In the genomic region with DNA sequence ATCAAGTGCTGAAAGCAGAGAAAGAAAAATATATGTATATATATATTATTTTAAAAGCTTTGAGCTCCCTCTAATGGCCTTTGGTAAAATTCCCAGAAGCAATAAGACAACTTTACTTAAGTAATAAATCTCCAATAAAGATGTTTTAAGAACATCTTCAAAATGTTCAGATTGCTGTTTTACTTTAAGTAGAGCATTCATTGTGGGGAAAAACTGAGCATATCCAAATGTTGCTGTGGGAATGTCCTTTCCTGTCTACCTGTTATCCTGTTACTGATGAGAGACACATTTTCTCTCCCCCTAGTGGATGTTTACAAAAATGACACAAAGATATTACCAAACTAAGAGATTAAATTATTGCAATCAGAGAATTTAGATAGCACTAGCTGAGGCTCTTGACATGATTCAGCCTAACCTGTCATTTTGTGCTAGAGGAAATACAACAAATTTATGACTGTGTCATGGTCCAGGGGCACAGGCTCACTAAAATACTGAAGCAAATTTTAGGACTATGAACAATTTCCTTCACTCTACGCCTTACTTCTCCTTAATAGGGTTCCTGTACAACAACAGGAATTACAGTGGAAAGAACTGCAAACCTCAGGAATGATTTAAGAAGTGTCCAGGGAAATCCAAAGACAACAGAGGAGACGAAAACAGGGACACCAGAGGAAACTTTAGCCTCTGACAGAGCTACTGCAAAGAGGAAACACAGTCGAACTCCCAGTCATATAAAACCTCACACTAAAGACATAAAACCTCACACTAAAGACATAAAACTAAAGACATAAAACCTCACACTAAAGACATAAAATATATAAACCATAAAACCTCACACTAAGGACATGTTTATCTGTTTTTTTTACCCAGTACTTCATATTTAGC, we compare ENCODE assay signal across 10 cellular contexts. TPM values are rescaled to one million over a fixed set of nuclear protein-coding genes. Genes with fewer than 3 reads are reported as not detected.
DNase-seq lines count a peak whose midpoint lies in the region; ATAC-seq and TF ChIP-seq lines count a peak whose summit lies in the region.
"Had no signal": no experiment of that assay in that cellular context is flagged by ENCODE, and none has a peak within 500 bp of the region (broad histone marks: within the 10 kb centered on the region; RNA-seq: fewer than 3 reads in every experiment).

No MANE protein-coding gene starts in this region.

- no peak overlapping the region for H3K18ac ChIP-seq in mesenchymal stem cell (ENCODE audit: low read depth in 1 of 2, low read length in 2 of 2)

- no peaks in the 10 kb centered on the region for H3K4me1 ChIP-seq in mesenchymal stem cell (ENCODE audit: control insufficient read depth, insufficient read depth, low read depth, low read length)
- H3K4me1 ChIP-seq: BLaER1 had no signal

- no peak overlapping the region for H2AFZ ChIP-seq in mesenchymal stem cell (ENCODE audit: low read depth, low read length)

- H3K27me3 ChIP-seq in mesenchymal stem cell (ENCODE audit: control insufficient read depth in 1 of 2, insufficient read depth in 1 of 2, low read length in 2 of 2), result peaks cover 0 to 4% of the 10 kb centered on the region in 2 experiments
- H3K27me3 ChIP-seq: BLaER1 had no signal

- H2BK15ac ChIP-seq in mesenchymal stem cell (ENCODE audit: low read depth, poor library complexity, severe bottlenecking), result no peak overlapping the region

- no peaks in the 10 kb centered on the region for H3K9me3 ChIP-seq in mesenchymal stem cell (ENCODE audit: control insufficient read depth, low read length)
- H3K9me3 ChIP-seq: BLaER1 had no signal

- no peak overlapping the region for H2BK120ac ChIP-seq in mesenchymal stem cell (ENCODE audit: low read depth, low read length)

- no peaks in the 10 kb centered on the region for H3K79me1 ChIP-seq in mesenchymal stem cell (replicated peaks; ENCODE audit: low read length, poor library complexity, severe bottlenecking)

- no peak overlapping the region for H2BK5ac ChIP-seq in mesenchymal stem cell (ENCODE audit: low read depth, low read length, poor library complexity, severe bottlenecking)

- DNase-seq in NCI-H1092 treated with DMSO at 0.1 percent for 48 hours (lab: John Stamatoyannopoulos, UW) (peak; percentile 59), NCI-H1092 (lab: John Stamatoyannopoulos, UW) (no peak), GM20000 (ENCODE audit: low spot score) (peak; percentile 31), NOMO-1 (lab: John Stamatoyannopoulos, UW; ENCODE audit: unreplicated experiment in 2 of 2) (peak; percentile 41 to 80), mesenchymal stem cell (peak; percentile 65)
- no peak for DNase-seq in central memory CD8-positive, alpha-beta T cell (ENCODE audit: low spot score in 2 of 2)

- no peak overlapping the region for H4K91ac ChIP-seq in mesenchymal stem cell (ENCODE audit: low read length)

- H3K9ac ChIP-seq in mesenchymal stem cell (ENCODE audit: low read length), result no peak overlapping the region
- H3K9ac ChIP-seq: BLaER1 had no signal

- 59% methylated on average over 3 of the region's 3 CpGs for WGBS in mesenchymal stem cell

- H3K4me1 Mint-ChIP-seq in central memory CD8-positive, alpha-beta T cell, result no peaks in the 10 kb centered on the region

- H3K4ac ChIP-seq in mesenchymal stem cell (ENCODE audit: low read depth in 1 of 2, low read length in 2 of 2), result no peak overlapping the region

- H3K4me3 Mint-ChIP-seq in central memory CD8-positive, alpha-beta T cell, result no peak overlapping the region
- H3K4me3 Mint-ChIP-seq: stimulated activated naive CD8-positive, alpha-beta T cell treated with anti-CD3 and anti-CD28 coated beads, Interleukin-15, Interleukin-2, amounts not matched to agents 100 ng/mL and 50 ng/mL, for 24 hours had no signal

- TF ChIP-seq CTCF in GM20000 (IDR thresholded peaks at IDR 0.05; ENCODE audit: extremely low read depth, missing control alignments), result peak; percentile 51

- H3K4me2 ChIP-seq in mesenchymal stem cell (ENCODE audit: low read length, poor library complexity, severe bottlenecking), result no peak overlapping the region
- H3K4me2 ChIP-seq: BLaER1 had no signal

- no peak overlapping the region for H2BK12ac ChIP-seq in mesenchymal stem cell (ENCODE audit: low read length in 2 of 2)

- no peaks in the 10 kb centered on the region for H3K36me3 Mint-ChIP-seq in central memory CD8-positive, alpha-beta T cell (ENCODE audit: insufficient read depth)

- no peak overlapping the region for H3K27ac ChIP-seq in mesenchymal stem cell (ENCODE audit: low read length, poor library complexity, severe bottlenecking)
- H3K27ac ChIP-seq: BLaER1 had no signal

- peak; percentile 80 for ATAC-seq in HG03558 (IDR thresholded peaks at IDR 0.05; ENCODE audit: extremely low read depth, unreplicated experiment)
- ATAC-seq in central memory CD8-positive, alpha-beta T cell (replicated peaks; ENCODE audit: extremely low read depth, poor library complexity, severe bottlenecking), result peak; percentile 36
- ATAC-seq in HG03025 (IDR thresholded peaks at IDR 0.05; ENCODE audit: low FRiP score, unreplicated experiment), result no peak

- no peaks in the 10 kb centered on the region for H3K9me3 Mint-ChIP-seq in central memory CD8-positive, alpha-beta T cell
- H3K9me3 Mint-ChIP-seq: stimulated activated naive CD8-positive, alpha-beta T cell treated with anti-CD3 and anti-CD28 coated beads, Interleukin-15, Interleukin-2, amounts not matched to agents 100 ng/mL and 50 ng/mL, for 24 hours had no signal

- no peak overlapping the region for H3K14ac ChIP-seq in mesenchymal stem cell (ENCODE audit: low read length in 2 of 2)

- H2AK5ac ChIP-seq in mesenchymal stem cell (ENCODE audit: low read length, severe bottlenecking), result no peak overlapping the region

- no peak overlapping the region for H4K8ac ChIP-seq in mesenchymal stem cell (ENCODE audit: low read length)

- no peaks in the 10 kb centered on the region for H3K36me3 ChIP-seq in mesenchymal stem cell (ENCODE audit: control insufficient read depth in 1 of 2, insufficient read depth in 2 of 2, low read depth in 1 of 2, low read length in 2 of 2)
- H3K36me3 ChIP-seq: BLaER1 had no signal

- no peak overlapping the region for H3K23ac ChIP-seq in mesenchymal stem cell (ENCODE audit: low read length in 2 of 2)

- H3K27ac Mint-ChIP-seq in central memory CD8-positive, alpha-beta T cell (ENCODE audit: low read depth), result no peak overlapping the region
- H3K27ac Mint-ChIP-seq: stimulated activated naive CD8-positive, alpha-beta T cell treated with anti-CD3 and anti-CD28 coated beads, Interleukin-15, Interleukin-2, amounts not matched to agents 100 ng/mL and 50 ng/mL, for 24 hours had no signal

- no peak overlapping the region for H3K4me3 ChIP-seq in mesenchymal stem cell (ENCODE audit: insufficient read depth in 1 of 2, low read depth in 1 of 2, low read length in 2 of 2)
- H3K4me3 ChIP-seq: BLaER1 had no signal

- H3K27me3 Mint-ChIP-seq in central memory CD8-positive, alpha-beta T cell, result peaks cover 75% of the 10 kb centered on the region

RNA-seq across cellular contexts. Expression of gene PRRC1, which starts 24.3 kb away (rescaled TPM):
- 101 TPM for polyA plus RNA-seq in mesenchymal stem cell (2013, experiment 1 of 2)
- 97.5 TPM for polyA plus RNA-seq in mesenchymal stem cell (2013, experiment 2 of 2)

Comparison
In these comparisons a context has a peak if more than half of its experiments do, and no peak if none do; other contexts are left out.
1. DNase-seq: peak in NCI-H1092 treated with DMSO at 0.1 percent for 48 hours (single experiment), GM20000 (single experiment), NOMO-1 (2 of 2) and mesenchymal stem cell (single experiment); none in NCI-H1092 (single experiment) and central memory CD8-positive, alpha-beta T cell (0 of 2).